21 cellular contexts compared by ENCODE assay signal in genomic region chr12:64736771-64737170, GRCh38.
"Had no signal": no experiment of that assay in that cellular context is flagged by ENCODE, and none has a peak within 500 bp of the region (broad histone marks: within the 10 kb centered on the region; RNA-seq: fewer than 3 reads in every experiment).

No MANE protein-coding gene starts in this region.

- H3K27ac Mint-ChIP-seq: endodermal cell had no signal

- H3K27ac ChIP-seq: brain microvascular endothelial cell, colonic mucosa, left ventricle myocardium inferior, ovary, psoas muscle, transverse colon, WERI-Rb-1 had no signal

- H3K4me1 Mint-ChIP-seq: endodermal cell, memory B cell, naive B cell had no signal

- H3K27me3 ChIP-seq: brain microvascular endothelial cell, colonic mucosa, heart left ventricle, ovary, transverse colon, uterus had no signal

- H3K9me3 ChIP-seq: colonic mucosa, heart left ventricle, left ventricle myocardium inferior, mucosa of descending colon, ovary, psoas muscle, transverse colon, uterus had no signal

- ATAC-seq: heart left ventricle, mucosa of descending colon, psoas muscle, right cardiac atrium had no signal

- H3K4me3 Mint-ChIP-seq: central memory CD8-positive, alpha-beta T cell; endodermal cell; memory B cell; naive B cell had no signal

- H3K9me3 Mint-ChIP-seq: central memory CD8-positive, alpha-beta T cell; endodermal cell; memory B cell; naive B cell had no signal

- H3K4me3 ChIP-seq: colonic mucosa, heart left ventricle, left ventricle myocardium inferior, mucosa of descending colon, ovary, psoas muscle, transverse colon, uterus had no signal

- H3K27me3 Mint-ChIP-seq: central memory CD8-positive, alpha-beta T cell; memory B cell; naive B cell had no signal

- DNase-seq: activated CD4-positive, alpha-beta T cell treated with anti-CD3 and anti-CD28 coated beads for 1 hour; activated CD8-positive, alpha-beta memory T cell treated with anti-CD3 and anti-CD28 coated beads for 24 hours; activated CD8-positive, alpha-beta memory T cell treated with anti-CD3 and anti-CD28 coated beads, Interleukin-2, amount 50 U/mL, for 48 hours; activated gamma-delta T cell; aorta; brain microvascular endothelial cell; colonic mucosa; endodermal cell; heart left ventricle; kidney glomerular epithelial cell; left ventricle myocardium inferior; mucosa of descending colon; naive B cell; ovary; psoas muscle; transverse colon; uterus; WERI-Rb-1 had no signal

- H3K4me1 ChIP-seq: colonic mucosa, transverse colon, uterus had no signal

- H3K36me3 ChIP-seq: colonic mucosa, ovary, uterus had no signal
